Comparison of ENCODE assay signal across 13 cellular contexts in genomic region chr14:102502571-102502970, GRCh38. TPM values are rescaled to one million over a fixed set of nuclear protein-coding genes. Genes with fewer than 3 reads are reported as not detected.
A peak's percentile ranks its signal among the peaks of the same experiment; 100 is the strongest.
DNase-seq lines count a peak whose midpoint lies in the region; ATAC-seq, FAIRE-seq and TF ChIP-seq lines count a peak whose summit lies in the region.
"Had no signal": no experiment of that assay in that cellular context is flagged by ENCODE, and none has a peak within 500 bp of the region (broad histone marks: within the 10 kb centered on the region; RNA-seq: fewer than 3 reads in every experiment).

No MANE protein-coding gene starts in this region.

- peaks cover 20% of the 10 kb centered on the region for H3K36me3 Mint-ChIP-seq in CD8-positive, alpha-beta T cell
- H3K36me3 Mint-ChIP-seq in activated T-helper 17 cell treated with anti-CD3 and anti-CD28 coated beads, Interleukin-2, amount 50 U/mL, for 72 hours (ENCODE audit: low read depth) = no peaks in the 10 kb centered on the region
- H3K36me3 Mint-ChIP-seq in CD4-positive, alpha-beta memory T cell = peaks cover 4 to 11% of the 10 kb centered on the region in 2 donors

- POLR2A ChIA-PET in CD8-positive, alpha-beta T cell (lab: Charles Lee) = no interaction called here
- POLR2A ChIA-PET in CD4-positive, alpha-beta memory T cell (lab: Charles Lee; ENCODE audit: partially characterized antibody) = interaction anchor here (0.7 to 1.6 kb wide), 2 partner anchors 13 to 65 kb away, joined by 3 to 4 read pairs; no protein-coding TSS in a partner anchor

- no peak for DNase-seq in CD8-positive, alpha-beta T cell
- no peak for DNase-seq in gastrocnemius medialis
- no peak for DNase-seq in CD4-positive, alpha-beta memory T cell
- DNase-seq: Calu3, DMS 273 treated with DMSO at 0.1 percent for 48 hours had no signal

- no peaks in the 10 kb centered on the region for H3K36me3 ChIP-seq in CD8-positive, alpha-beta T cell (ENCODE audit: insufficient read depth, low read length)
- H3K36me3 ChIP-seq in gastrocnemius medialis = no peaks in the 10 kb centered on the region
- no peaks in the 10 kb centered on the region for H3K36me3 ChIP-seq in CD4-positive, alpha-beta memory T cell (ENCODE audit: insufficient read depth, low read length)

- H3K27me3 Mint-ChIP-seq in CD8-positive, alpha-beta T cell (ENCODE audit: low read depth) = no peaks in the 10 kb centered on the region
- no peaks in the 10 kb centered on the region for H3K27me3 Mint-ChIP-seq in activated T-helper 17 cell treated with anti-CD3 and anti-CD28 coated beads, Interleukin-2, amount 50 U/mL, for 72 hours
- no peaks in the 10 kb centered on the region for H3K27me3 Mint-ChIP-seq in CD4-positive, alpha-beta memory T cell

- TF ChIP-seq POLR2A in gastrocnemius medialis (IDR thresholded peaks at IDR 0.05) = no peak

- peaks cover 6% of the 10 kb centered on the region for H3K4me1 Mint-ChIP-seq in CD8-positive, alpha-beta T cell (ENCODE audit: low read depth)
- H3K4me1 Mint-ChIP-seq in activated T-helper 17 cell treated with anti-CD3 and anti-CD28 coated beads, Interleukin-2, amount 50 U/mL, for 72 hours = peaks cover 11% of the 10 kb centered on the region
- peaks cover 9 to 14% (median 10%) of the 10 kb centered on the region in 4 donors for H3K4me1 Mint-ChIP-seq in CD4-positive, alpha-beta memory T cell

- peak; percentile 3 for FAIRE-seq in A204.1 (lab: Jason Lieb, UNC)
- FAIRE-seq: H1, HepG2, HTR-8/SVneo had no signal

- no peaks in the 10 kb centered on the region for H3K27me3 ChIP-seq in CD8-positive, alpha-beta T cell (ENCODE audit: insufficient read depth, low read length)
- no peaks in the 10 kb centered on the region for H3K27me3 ChIP-seq in gastrocnemius medialis
- no peaks in the 10 kb centered on the region for H3K27me3 ChIP-seq in CD4-positive, alpha-beta memory T cell (ENCODE audit: insufficient read depth, low read length)
- H3K27me3 ChIP-seq: BLaER1 had no signal

- ATAC-seq in CD8-positive, alpha-beta T cell = no peak
- no peak for ATAC-seq in activated T-helper 17 cell treated with anti-CD3 and anti-CD28 coated beads, Interleukin-2, amount 50 U/mL, for 72 hours (replicated peaks)
- ATAC-seq in gastrocnemius medialis (no peak), HG03520 (IDR thresholded peaks at IDR 0.05; ENCODE audit: unreplicated experiment) (no peak)
- ATAC-seq: HepG2 had no signal

- intact Hi-C loops in CD8-positive, alpha-beta T cell (cut with DNase I, micrococcal nuclease) = no loop called here
- intact Hi-C loops in gastrocnemius medialis (cut with DNase I; ENCODE audit: low total_unique reads) = no loop called here
- intact Hi-C loops in CD4-positive, alpha-beta memory T cell (cut with micrococcal nuclease) = no loop called here

- in situ Hi-C loops in gastrocnemius medialis (cut with MboI; ENCODE audit: low sequenced_read_pairs in 4 of 4) = loop anchor here in 1 of 4 donors (25.0 kb wide), 1 partner anchor 190 kb away; the partner anchor contains the start of genes MOK and ZNF839

- no peak overlapping the region for H3K4me3 ChIP-seq in CD8-positive, alpha-beta T cell (ENCODE audit: low read depth, low read length)
- no peak overlapping the region for H3K4me3 ChIP-seq in gastrocnemius medialis
- no peak overlapping the region for H3K4me3 ChIP-seq in CD4-positive, alpha-beta memory T cell (ENCODE audit: low read length in 2 of 2)
- H3K4me3 ChIP-seq: BLaER1, HAP-1 had no signal

- CTCF ChIA-PET in CD8-positive, alpha-beta T cell (lab: Charles Lee) = no interaction called here
- CTCF ChIA-PET in CD4-positive, alpha-beta memory T cell (lab: Charles Lee; ENCODE audit: partially characterized antibody) = interaction anchor here (1.2 kb wide), 1 partner anchor 13 kb away, joined by 5 read pairs; no protein-coding TSS in a partner anchor

- peaks cover 9% of the 10 kb centered on the region for H3K4me1 ChIP-seq in CD8-positive, alpha-beta T cell (ENCODE audit: insufficient read depth, low read length)
- peaks cover 69 to 79% of the 10 kb centered on the region in 2 donors for H3K4me1 ChIP-seq in gastrocnemius medialis
- H3K4me1 ChIP-seq in CD4-positive, alpha-beta memory T cell (ENCODE audit: insufficient read depth, low read length) = peaks cover 10% of the 10 kb centered on the region
- H3K4me1 ChIP-seq: HAP-1 had no signal

- H3K9me3 ChIP-seq in CD8-positive, alpha-beta T cell (ENCODE audit: low read length) = no peaks in the 10 kb centered on the region
- no peaks in the 10 kb centered on the region for H3K9me3 ChIP-seq in gastrocnemius medialis
- H3K9me3 ChIP-seq in CD4-positive, alpha-beta memory T cell (ENCODE audit: control insufficient read depth in 1 of 2, low read length in 2 of 2) = no peaks in the 10 kb centered on the region
- H3K9me3 ChIP-seq: BLaER1, HAP-1 had no signal

- no peak overlapping the region for H3K4me3 Mint-ChIP-seq in CD8-positive, alpha-beta T cell
- H3K4me3 Mint-ChIP-seq in activated T-helper 17 cell treated with anti-CD3 and anti-CD28 coated beads, Interleukin-2, amount 50 U/mL, for 72 hours = no peak overlapping the region
- no peak overlapping the region for H3K4me3 Mint-ChIP-seq in CD4-positive, alpha-beta memory T cell

- H3K9me3 Mint-ChIP-seq in CD8-positive, alpha-beta T cell = no peaks in the 10 kb centered on the region
- H3K9me3 Mint-ChIP-seq in activated T-helper 17 cell treated with anti-CD3 and anti-CD28 coated beads, Interleukin-2, amount 50 U/mL, for 72 hours = no peaks in the 10 kb centered on the region
- H3K9me3 Mint-ChIP-seq in CD4-positive, alpha-beta memory T cell = no peaks in the 10 kb centered on the region

- no peak overlapping the region for H3K27ac ChIP-seq in CD8-positive, alpha-beta T cell (ENCODE audit: low read depth, low read length)
- H3K27ac ChIP-seq in gastrocnemius medialis = peak overlapping the region; percentile 95 to 99 (median 96)
- no peak overlapping the region for H3K27ac ChIP-seq in CD4-positive, alpha-beta memory T cell (ENCODE audit: low read depth, low read length)
- H3K27ac ChIP-seq: BLaER1 had no signal

- H3K27ac Mint-ChIP-seq in CD8-positive, alpha-beta T cell = peak overlapping the region; percentile 22
- H3K27ac Mint-ChIP-seq in activated T-helper 17 cell treated with anti-CD3 and anti-CD28 coated beads, Interleukin-2, amount 50 U/mL, for 72 hours = peak overlapping the region; percentile 38
- H3K27ac Mint-ChIP-seq in CD4-positive, alpha-beta memory T cell = no peak overlapping the region

- no peak for TF ChIP-seq CTCF in CD8-positive, alpha-beta T cell (IDR thresholded peaks at IDR 0.05)
- TF ChIP-seq CTCF in gastrocnemius medialis (IDR thresholded peaks at IDR 0.05 in 4 of 5, conservative IDR thresholded peaks at IDR 0.05 in 1 of 5) = no peak

RNA-seq across cellular contexts. Expression of gene ANKRD9, which starts 7.0 kb away (rescaled TPM):
- total RNA-seq in CD8-positive, alpha-beta T cell = 1 to 10 TPM; 4.7 to 5.0 TPM
- 1 to 10 TPM; 6.0 to 6.9 TPM for total RNA-seq in activated T-helper 17 cell treated with anti-CD3 and anti-CD28 coated beads, Interleukin-2, amount 50 U/mL, for 72 hours
- 100 to 1,000 TPM; 155 to 450 (median 216) TPM for total RNA-seq in gastrocnemius medialis
- total RNA-seq in CD4-positive, alpha-beta memory T cell = 1 to 10 TPM; 1.8 to 2.5 TPM
- polyA plus RNA-seq in CD4-positive, alpha-beta memory T cell = under 1 TPM in 1 of 2 donors, not detected in 1; 0.69 TPM

Comparison
In these comparisons a context has a peak if more than half of its experiments do, and no peak if none do; other contexts are left out.
1. H3K27ac ChIP-seq: peak in gastrocnemius medialis (4 of 4); none in CD8-positive, alpha-beta T cell (single experiment) and CD4-positive, alpha-beta memory T cell (single experiment).
2. H3K27ac Mint-ChIP-seq: peak in CD8-positive, alpha-beta T cell (single experiment) and activated T-helper 17 cell treated with anti-CD3 and anti-CD28 coated beads, Interleukin-2, amount 50 U/mL, for 72 hours (single experiment); none in CD4-positive, alpha-beta memory T cell (0 of 7).
3. RNA of gene ANKRD9, which starts 7.0 kb away (total RNA-seq): 155 to 450 TPM in gastrocnemius medialis; 6.0 to 6.9 TPM in activated T-helper 17 cell treated with anti-CD3 and anti-CD28 coated beads, Interleukin-2, amount 50 U/mL, for 72 hours, 4.7 to 5.0 TPM in CD8-positive, alpha-beta T cell and 1.8 to 2.5 TPM in CD4-positive, alpha-beta memory T cell; every median in the first group is over 10 times any median in the second.